ENCODE assay signal across 8 cellular contexts in the genomic region with DNA sequence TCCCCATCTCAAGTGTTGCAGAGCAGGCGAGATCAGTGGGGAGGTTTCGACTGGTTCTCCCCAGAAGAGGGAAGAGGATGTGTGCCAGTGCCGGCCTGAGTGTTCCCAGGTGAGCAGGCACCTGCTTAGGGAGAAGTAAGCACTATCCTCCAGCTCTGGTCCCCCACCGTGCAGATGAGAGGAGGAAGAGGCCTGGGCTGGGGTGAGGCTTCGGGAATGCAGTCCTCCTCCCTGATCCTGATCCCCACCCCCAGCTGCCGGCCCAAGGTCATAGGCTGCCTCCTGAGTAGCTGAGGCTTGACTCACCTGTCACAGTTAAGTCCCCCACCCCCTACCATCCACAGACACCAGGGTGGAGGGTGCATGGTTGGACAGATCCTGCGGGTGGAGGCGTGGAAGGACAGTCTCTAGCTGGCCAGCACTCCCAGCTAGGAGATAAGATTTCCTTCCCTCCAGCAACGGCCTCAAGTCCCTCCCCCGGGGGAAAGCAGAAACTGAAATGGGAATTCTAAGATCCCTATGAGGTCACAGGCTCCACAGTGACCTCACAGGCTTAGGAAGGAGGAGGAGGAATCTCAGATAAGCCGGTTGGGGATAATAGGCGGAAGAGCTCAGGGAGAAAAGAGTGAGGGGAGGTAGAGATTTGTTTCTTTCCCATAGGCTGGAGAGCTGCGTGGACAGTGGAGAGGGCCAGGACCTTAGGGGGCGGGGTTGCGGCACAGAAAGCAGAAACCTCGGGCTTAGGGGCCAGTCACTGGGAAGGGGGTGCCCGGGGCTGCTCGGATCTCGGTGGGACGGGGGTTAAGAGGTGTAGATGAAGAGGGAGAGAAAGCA. TPM values are rescaled to one million over a fixed set of nuclear protein-coding genes. Genes with fewer than 3 reads are reported as not detected.
A peak's percentile ranks its signal among the peaks of the same experiment; 100 is the strongest.
DNase-seq lines count a peak whose midpoint lies in the region; ATAC-seq and TF ChIP-seq lines count a peak whose summit lies in the region.

No MANE protein-coding gene starts in this region.

- H3K4me1 Mint-ChIP-seq in naive thymus-derived CD8-positive, alpha-beta T cell = peaks cover 21 to 41% (median 31%) of the 10 kb centered on the region in 4 donors

- DNase-seq in AG04449 (ENCODE audit: low read depth, low spot score) (no peak), GM23248 (peak; percentile 75), SW480 (ENCODE audit: low spot score) (peak; percentile 83), GM10248 (ENCODE audit: extremely low spot score) (no peak), NCI-H1048 (lab: John Stamatoyannopoulos, UW) (no peak), GM19240 (ENCODE audit: insufficient read length, low spot score) (no peak)
- no peak for DNase-seq in naive thymus-derived CD8-positive, alpha-beta T cell

- H3K4me3 Mint-ChIP-seq in naive thymus-derived CD8-positive, alpha-beta T cell = peak overlapping the region; percentile 93 to 100 (median 97)

- H3K36me3 ChIP-seq in GM23248 (ENCODE audit: low read depth) (0 out of 2 replicates have a peak, but pooled peaks cover 3% of the 10 kb centered on the region), esophagus (ENCODE audit: control insufficient read depth in 2 of 2, insufficient read depth in 2 of 2, low read length in 1 of 2) (peaks cover 0 to 25% of the 10 kb centered on the region in 2 donors)

- peak overlapping the region; percentile 55 for H2AFZ ChIP-seq in GM23248

- peak overlapping the region in 7 of 10 donors; percentile 81 to 98 (median 97) for H3K27ac Mint-ChIP-seq in naive thymus-derived CD8-positive, alpha-beta T cell

- no peaks in the 10 kb centered on the region for H3K9me3 Mint-ChIP-seq in naive thymus-derived CD8-positive, alpha-beta T cell

- H3K27ac ChIP-seq in GM23248 (peak overlapping the region; percentile 62), esophagus (ENCODE audit: low read depth in 2 of 2, low read length in 1 of 2) (peak overlapping the region; percentile 99)

- ATAC-seq in naive thymus-derived CD8-positive, alpha-beta T cell = no peak

- in situ Hi-C loops in GM23248 (cut with MboI) = no loop called here

- no peaks in the 10 kb centered on the region for H3K9me2 ChIP-seq in GM23248 (ENCODE audit: insufficient read depth)

- no peaks in the 10 kb centered on the region; the same call in 1 of the 2 replicates for H4K20me1 ChIP-seq in GM23248 (ENCODE audit: insufficient read depth)

- POLR2A ChIA-PET in AG04449 (lab: Yijun Ruan, JAX) (interaction anchor here (0.6 to 3.8 kb wide), 12 partner anchors 9 to 301 kb away, joined by 3 to 48 read pairs (median 6); partner anchors contain the start of genes GIGYF1, MEPCE, PCOLCE and POP7), GM10248 (lab: Yijun Ruan, JAX) (interaction anchor here (0.5 to 1.5 kb wide), 2 partner anchors 48 to 148 kb away, joined by 3 to 5 read pairs; partner anchors contain the start of gene PPP1R35)
- POLR2A ChIA-PET in naive thymus-derived CD8-positive, alpha-beta T cell (lab: Charles Lee) = interaction anchor here (1.0 to 9.8 kb wide), 33 partner anchors 8 to 633 kb away, joined by 3 to 333 read pairs (median 11); partner anchors contain the start of genes AGFG2, GIGYF1, GNB2 and MEPCE

- TF ChIP-seq CTCF in AG04449 (IDR thresholded peaks at IDR 0.05; ENCODE audit: insufficient read depth, low read length, missing control alignments) = no peak
- TF ChIP-seq CTCF in GM10248 (IDR thresholded peaks at IDR 0.05; ENCODE audit: control extremely low read depth, extremely low read depth, low read depth, missing control alignments) = no peak

- H3K4me1 ChIP-seq in GM23248 (ENCODE audit: insufficient read depth) = 0 out of 2 replicates have a peak, but pooled peaks cover 5% of the 10 kb centered on the region
- peaks cover 14 to 36% of the 10 kb centered on the region in 2 donors for H3K4me1 ChIP-seq in esophagus (ENCODE audit: control insufficient read depth in 2 of 2, insufficient read depth in 2 of 2, low read length in 1 of 2)

- peak overlapping the region; percentile 91 for H3K4me2 ChIP-seq in GM23248 (ENCODE audit: unreplicated experiment)

- H3K9ac ChIP-seq in GM23248 = peak overlapping the region; percentile 90

- H3K4me3 ChIP-seq in AG04449 (ENCODE audit: low read depth, low read length) (peak overlapping the region; percentile 84), GM23248 (peak overlapping the region; percentile 93), esophagus (ENCODE audit: low read depth in 1 of 2, low read length in 2 of 2) (peak overlapping the region; percentile 77 to 78)

- no peaks in the 10 kb centered on the region for H3F3A ChIP-seq in GM23248 (ENCODE audit: insufficient read depth)

- H3K9me3 ChIP-seq in GM23248 (ENCODE audit: low read depth) (no peaks in the 10 kb centered on the region), esophagus (ENCODE audit: control insufficient read depth in 2 of 2, insufficient read depth in 1 of 2, low read depth in 1 of 2, low read length in 1 of 2) (no peaks in the 10 kb centered on the region)

- H3K36me3 Mint-ChIP-seq in naive thymus-derived CD8-positive, alpha-beta T cell = peaks cover 4 to 6% (median 5%) of the 10 kb centered on the region in 3 donors

- H3K27me3 ChIP-seq in GM23248 (replicated peaks; ENCODE audit: insufficient read depth) = no peaks in the 10 kb centered on the region
- no peaks in the 10 kb centered on the region for H3K27me3 ChIP-seq in esophagus (ENCODE audit: control insufficient read depth in 1 of 2, insufficient read depth in 2 of 2, low read length in 2 of 2)

- 10 to 11% methylated on average over 20 of the region's 20 CpGs for WGBS in GM23248 (ENCODE audit: low coverage in 1 of 2, low lambda C conversion rate in 2 of 2, missing lambda C conversion rate in 2 of 2), 2 experiments
- 2 to 4% methylated on average over 20 of the region's 20 CpGs for WGBS in esophagus, 2 donors

- peaks cover 20% of the 10 kb centered on the region for H3K79me2 ChIP-seq in GM23248 (ENCODE audit: insufficient read depth)

- CTCF ChIA-PET in AG04449 (lab: Yijun Ruan, JAX) = interaction anchor here (0.8 to 13.2 kb wide), 13 partner anchors 11 to 268 kb away, joined by 3 to 138 read pairs (median 11); partner anchors contain the start of genes PCOLCE, POP7 and SLC12A9
- CTCF ChIA-PET in GM10248 (lab: Yijun Ruan, JAX) = interaction anchor here (0.9 to 3.1 kb wide), 12 partner anchors 14 to 266 kb away, joined by 3 to 20 read pairs (median 6); partner anchors contain the start of genes MOSPD3 and POP7

- H3K27me3 Mint-ChIP-seq in naive thymus-derived CD8-positive, alpha-beta T cell = peaks cover 0 to 3% (median 0%) of the 10 kb centered on the region in 5 donors

RNA-seq across cellular contexts. Expression of gene LRCH4, which starts 1.0 kb away (rescaled TPM):
- total RNA-seq in GM23248 (2014; rRNA removed; shearing (Covaris generic)) = 13.6 and 29.2 TPM in 2 replicates
- polyA plus RNA-seq in GM23248 (2016; fragmentation: Nextera tagmentation; extraction: Ambion mirVana) = 11.0 and 12.9 TPM in 2 replicates
- 10 to 100 TPM; 32.3 to 73.4 TPM for polyA plus RNA-seq in esophagus
- 100 to 1,000 TPM; 447 to 454 TPM for total RNA-seq in naive thymus-derived CD8-positive, alpha-beta T cell
- 100 to 1,000 TPM; 131 to 180 (median 153) TPM for polyA plus RNA-seq in naive thymus-derived CD8-positive, alpha-beta T cell

RNA-seq across cellular contexts. Expression of gene FBXO24, which starts 1.2 kb away (rescaled TPM):
- total RNA-seq in GM23248 (2014; rRNA removed; shearing (Covaris generic)) = 0.43 and 0.89 TPM in 2 replicates
- polyA plus RNA-seq in GM23248 (2016; fragmentation: Nextera tagmentation; extraction: Ambion mirVana) = 0.11 and 0.38 TPM in 2 replicates
- polyA plus RNA-seq in esophagus = under 1 TPM; 0.33 to 0.81 TPM
- 1 to 10 TPM; 2.5 to 3.6 TPM for total RNA-seq in naive thymus-derived CD8-positive, alpha-beta T cell
- polyA plus RNA-seq in naive thymus-derived CD8-positive, alpha-beta T cell = under 1 TPM; 0.60 to 0.95 (median 0.61) TPM

RNA-seq across cellular contexts. Expression of gene SAP25, which starts 11.2 kb away (rescaled TPM):
- total RNA-seq in GM23248 (2014; rRNA removed; shearing (Covaris generic)) = not detected in 2 replicates
- polyA plus RNA-seq in GM23248 (2016; fragmentation: Nextera tagmentation; extraction: Ambion mirVana) (0.42 TPM in 1 of 2 replicates, not detected in the other), esophagus (1 to 10 TPM; 1.5 to 3.3 TPM)
- total RNA-seq in naive thymus-derived CD8-positive, alpha-beta T cell = 100 to 1,000 TPM; 102 to 118 TPM
- polyA plus RNA-seq in naive thymus-derived CD8-positive, alpha-beta T cell = under 1 TPM in 1 of 3 donors, not detected in 2; 0.42 TPM

RNA-seq across cellular contexts. Expression of gene PCOLCE, which starts 17.3 kb away (rescaled TPM):
- 211 and 267 TPM in 2 replicates for total RNA-seq in GM23248 (2014; rRNA removed; shearing (Covaris generic))
- 536 and 544 TPM in 2 replicates for polyA plus RNA-seq in GM23248 (2016; fragmentation: Nextera tagmentation; extraction: Ambion mirVana)
- polyA plus RNA-seq in esophagus = 10 to 100 TPM in 1 of 2 donors, 1 to 10 TPM in 1; 9.9 to 11.0 TPM
- total RNA-seq in naive thymus-derived CD8-positive, alpha-beta T cell = 10 to 100 TPM in 1 of 2 experiments, 1 to 10 TPM in 1; 8.3 to 12.5 TPM
- polyA plus RNA-seq in naive thymus-derived CD8-positive, alpha-beta T cell = 1 to 10 TPM in 1 of 3 donors, under 1 TPM in 2; 0.25 to 1.3 (median 0.64) TPM

RNA-seq across cellular contexts. Expression of gene MOSPD3, which starts 27.4 kb away (rescaled TPM):
- 14.0 and 17.5 TPM in 2 replicates for total RNA-seq in GM23248 (2014; rRNA removed; shearing (Covaris generic))
- polyA plus RNA-seq in GM23248 (2016; fragmentation: Nextera tagmentation; extraction: Ambion mirVana) (26.5 and 27.1 TPM in 2 replicates), esophagus (10 to 100 TPM; 15.5 to 18.4 TPM)
- 10 to 100 TPM; 13.0 to 16.4 TPM for total RNA-seq in naive thymus-derived CD8-positive, alpha-beta T cell
- 10 to 100 TPM; 16.0 to 21.0 (median 20.0) TPM for polyA plus RNA-seq in naive thymus-derived CD8-positive, alpha-beta T cell

Comparison
In these comparisons a context has a peak if more than half of its experiments do, and no peak if none do; other contexts are left out.
1. DNase-seq: peak in GM23248 (single experiment) and SW480 (single experiment); none in AG04449 (single experiment), naive thymus-derived CD8-positive, alpha-beta T cell (0 of 10), GM10248 (single experiment), NCI-H1048 (single experiment) and GM19240 (single experiment).
2. Peak in every context shown above with its lines, with median percentiles within 50 percentile points of each other: H3K4me3 ChIP-seq.